ENCODE assay signal across 2 cellular contexts in the genomic region with DNA sequence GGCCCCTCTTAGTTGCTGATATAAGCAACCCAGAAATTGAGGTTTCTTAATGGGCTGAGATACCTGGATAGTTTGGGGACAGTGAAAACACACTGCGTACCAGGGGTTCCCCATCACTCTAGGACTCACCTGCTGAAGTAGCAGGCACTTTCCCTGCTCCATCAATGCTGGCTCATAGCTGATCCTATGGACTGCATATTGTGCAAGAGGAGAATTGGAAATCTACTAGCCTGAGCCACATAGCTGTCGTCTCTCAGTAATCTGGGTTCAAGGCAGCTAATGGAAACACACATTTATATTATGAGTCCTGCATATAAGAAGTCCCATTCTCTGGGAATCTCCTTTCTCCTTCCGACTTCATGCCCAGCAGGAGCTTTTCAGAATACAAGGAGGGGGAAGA.
TF ChIP-seq lines count a peak whose summit lies in the region.

No MANE protein-coding gene starts in this region.

TF ChIP-seq in HepG2, 621 proteins besides CTCF, POLR2A, EP300 and RAD21 (continues in another document):
- TF ChIP-seq NR2C2 (CRISPR knock-in tag; IDR thresholded peaks at IDR 0.05; ENCODE audit: borderline replicate concordance) (no peak), ZNF230 (CRISPR knock-in tag; IDR thresholded peaks at IDR 0.05) (no peak), HNF4A (CRISPR knock-in tag; IDR thresholded peaks at IDR 0.05) (peak; percentile 57; the same call in 1 of the 2 replicates), CBFB (CRISPR knock-in tag; IDR thresholded peaks at IDR 0.05) (no peak), MTA3 (CRISPR knock-in tag; IDR thresholded peaks at IDR 0.05) (no peak), ZNF124 (CRISPR knock-in tag; IDR thresholded peaks at IDR 0.05) (no peak), TBL1XR1 (IDR thresholded peaks at IDR 0.05; ENCODE audit: borderline replicate concordance, low read length, partially characterized antibody) (no peak), ZNF33B (CRISPR knock-in tag; IDR thresholded peaks at IDR 0.05) (0 out of 2 replicates have a peak, but pooled peaks have one; percentile 44), SALL1 (CRISPR knock-in tag; IDR thresholded peaks at IDR 0.05) (0 out of 2 replicates have a peak, but pooled peaks have one; percentile 15), ZNF570 (CRISPR knock-in tag; IDR thresholded peaks at IDR 0.05; ENCODE audit: borderline replicate concordance) (no peak), KLF15 (CRISPR knock-in tag; IDR thresholded peaks at IDR 0.05; ENCODE audit: borderline replicate concordance) (no peak), ZMYM2 (CRISPR knock-in tag; IDR thresholded peaks at IDR 0.05) (no peak), TEAD3 (CRISPR knock-in tag; optimal IDR thresholded peaks at IDR 0.05; ENCODE audit: borderline replicate concordance) (peak; percentile 40), MZF1 (CRISPR knock-in tag; IDR thresholded peaks at IDR 0.05; ENCODE audit: borderline replicate concordance) (no peak), TEAD2 (CRISPR knock-in tag; IDR thresholded peaks at IDR 0.05) (no peak), SAP130 (CRISPR knock-in tag; IDR thresholded peaks at IDR 0.05; ENCODE audit: low read depth) (peak; percentile 35; the same call in 1 of the 2 replicates), GPBP1L1 (CRISPR knock-in tag; IDR thresholded peaks at IDR 0.05) (no peak), NFE2 (CRISPR knock-in tag; IDR thresholded peaks at IDR 0.05) (no peak)
- TF ChIP-seq, protein P1, sequence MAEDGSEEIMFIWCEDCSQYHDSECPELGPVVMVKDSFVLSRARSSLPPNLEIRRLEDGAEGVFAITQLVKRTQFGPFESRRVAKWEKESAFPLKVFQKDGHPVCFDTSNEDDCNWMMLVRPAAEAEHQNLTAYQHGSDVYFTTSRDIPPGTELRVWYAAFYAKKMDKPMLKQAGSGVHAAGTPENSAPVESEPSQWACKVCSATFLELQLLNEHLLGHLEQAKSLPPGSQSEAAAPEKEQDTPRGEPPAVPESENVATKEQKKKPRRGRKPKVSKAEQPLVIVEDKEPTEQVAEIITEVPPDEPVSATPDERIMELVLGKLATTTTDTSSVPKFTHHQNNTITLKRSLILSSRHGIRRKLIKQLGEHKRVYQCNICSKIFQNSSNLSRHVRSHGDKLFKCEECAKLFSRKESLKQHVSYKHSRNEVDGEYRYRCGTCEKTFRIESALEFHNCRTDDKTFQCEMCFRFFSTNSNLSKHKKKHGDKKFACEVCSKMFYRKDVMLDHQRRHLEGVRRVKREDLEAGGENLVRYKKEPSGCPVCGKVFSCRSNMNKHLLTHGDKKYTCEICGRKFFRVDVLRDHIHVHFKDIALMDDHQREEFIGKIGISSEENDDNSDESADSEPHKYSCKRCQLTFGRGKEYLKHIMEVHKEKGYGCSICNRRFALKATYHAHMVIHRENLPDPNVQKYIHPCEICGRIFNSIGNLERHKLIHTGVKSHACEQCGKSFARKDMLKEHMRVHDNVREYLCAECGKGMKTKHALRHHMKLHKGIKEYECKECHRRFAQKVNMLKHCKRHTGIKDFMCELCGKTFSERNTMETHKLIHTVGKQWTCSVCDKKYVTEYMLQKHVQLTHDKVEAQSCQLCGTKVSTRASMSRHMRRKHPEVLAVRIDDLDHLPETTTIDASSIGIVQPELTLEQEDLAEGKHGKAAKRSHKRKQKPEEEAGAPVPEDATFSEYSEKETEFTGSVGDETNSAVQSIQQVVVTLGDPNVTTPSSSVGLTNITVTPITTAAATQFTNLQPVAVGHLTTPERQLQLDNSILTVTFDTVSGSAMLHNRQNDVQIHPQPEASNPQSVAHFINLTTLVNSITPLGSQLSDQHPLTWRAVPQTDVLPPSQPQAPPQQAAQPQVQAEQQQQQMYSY (CRISPR knock-in tag; IDR thresholded peaks at IDR 0.05) = no peak
- TF ChIP-seq, protein P2, sequence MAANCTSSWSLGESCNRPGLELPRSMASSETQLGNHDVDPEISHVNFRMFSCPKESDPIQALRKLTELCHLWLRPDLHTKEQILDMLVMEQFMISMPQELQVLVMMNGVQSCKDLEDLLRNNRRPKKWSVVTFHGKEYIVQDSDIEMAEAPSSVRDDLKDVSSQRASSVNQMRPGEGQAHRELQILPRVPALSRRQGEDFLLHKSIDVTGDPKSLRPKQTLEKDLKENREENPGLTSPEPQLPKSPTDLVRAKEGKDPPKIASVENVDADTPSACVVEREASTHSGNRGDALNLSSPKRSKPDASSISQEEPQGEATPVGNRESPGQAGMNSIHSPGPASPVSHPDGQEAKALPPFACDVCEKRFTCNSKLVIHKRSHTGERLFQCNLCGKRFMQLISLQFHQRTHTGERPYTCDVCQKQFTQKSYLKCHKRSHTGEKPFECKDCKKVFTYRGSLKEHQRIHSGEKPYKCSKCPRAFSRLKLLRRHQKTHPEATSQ (CRISPR knock-in tag; IDR thresholded peaks at IDR 0.05; ENCODE audit: borderline replicate concordance) = no peak

TF ChIP-seq in K562, 482 proteins besides CTCF, POLR2A, EP300 and RAD21:
- 0 out of 2 replicates have a peak, but pooled peaks have one; percentile 33 for TF ChIP-seq CEBPB (tag; IDR thresholded peaks at IDR 0.05)
- TF ChIP-seq RFX7 (CRISPR knock-in tag; IDR thresholded peaks at IDR 0.05) = no peak
